In genomic region chr2:130376433-130377293, GRCh38 we compare ENCODE assay signal across 8 cellular contexts. TPM values are rescaled to one million over a fixed set of nuclear protein-coding genes. Genes with fewer than 3 reads are reported as not detected.
DNase-seq lines count a peak whose midpoint lies in the region; ATAC-seq, FAIRE-seq and TF ChIP-seq lines count a peak whose summit lies in the region.

No MANE protein-coding gene starts in this region.

- in situ Hi-C loops in ACHN (cut with HindIII; ENCODE audit: low pct_ligation_motif_present, low pct_unique_long_range_greater_than_20kb, low sequenced_read_pairs) = no loop called here

- no peaks in the 10 kb centered on the region for H3K9me3 Mint-ChIP-seq in dendritic cell treated with granulocyte-macrophage colony-stimulating factor and Interleukin-4, amounts not matched to agents 40 ng/mL and 50 ng/mL, for 4 days

- H3K4ac ChIP-seq in mesenchymal stem cell (ENCODE audit: low read depth in 1 of 2, low read length in 2 of 2) = no peak overlapping the region

- no peak overlapping the region for H2BK120ac ChIP-seq in mesenchymal stem cell (ENCODE audit: low read depth, low read length)

- DNase-seq in GM10266 (ENCODE audit: extremely low spot score) = no peak
- peak; percentile 58 for DNase-seq in GM20000 (ENCODE audit: low spot score)
- DNase-seq in RCC 7860 (ENCODE audit: low spot score) = no peak
- no peak for DNase-seq in ACHN
- no peak for DNase-seq in mesenchymal stem cell
- DNase-seq in effector memory CD4-positive, alpha-beta T cell = no peak

- no peak for FAIRE-seq in RCC 7860 (lab: Jason Lieb, UNC)

- H3K27me3 ChIP-seq in mesenchymal stem cell (ENCODE audit: control insufficient read depth in 1 of 2, insufficient read depth in 1 of 2, low read length in 2 of 2) = no peaks in the 10 kb centered on the region
- H3K27me3 ChIP-seq in effector memory CD4-positive, alpha-beta T cell (replicated peaks; ENCODE audit: control insufficient read depth, insufficient read depth, low read length, poor library complexity, severe bottlenecking) = no peaks in the 10 kb centered on the region

- peaks cover 49% of the 10 kb centered on the region for H3K79me1 ChIP-seq in mesenchymal stem cell (replicated peaks; ENCODE audit: low read length, poor library complexity, severe bottlenecking)

- H3K23ac ChIP-seq in mesenchymal stem cell (ENCODE audit: low read length in 2 of 2) = no peak overlapping the region

- TF ChIP-seq CTCF in GM10266 (IDR thresholded peaks at IDR 0.05; ENCODE audit: control insufficient read depth, insufficient read depth, low read depth, missing control alignments) (peak; percentile 12), GM20000 (IDR thresholded peaks at IDR 0.05; ENCODE audit: extremely low read depth, missing control alignments) (peak; percentile 22)

- H2AK5ac ChIP-seq in mesenchymal stem cell (ENCODE audit: low read length, severe bottlenecking) = no peak overlapping the region

- intact Hi-C loops in dendritic cell treated with granulocyte-macrophage colony-stimulating factor and Interleukin-4, amounts not matched to agents 40 ng/mL and 50 ng/mL, for 4 days (cut with micrococcal nuclease) = no loop called here

- peaks cover 83% of the 10 kb centered on the region for H3K4me1 Mint-ChIP-seq in dendritic cell treated with granulocyte-macrophage colony-stimulating factor and Interleukin-4, amounts not matched to agents 40 ng/mL and 50 ng/mL, for 4 days (ENCODE audit: low read depth)

- H4K8ac ChIP-seq in mesenchymal stem cell (ENCODE audit: low read length) = no peak overlapping the region

- no peak overlapping the region for H3K9ac ChIP-seq in mesenchymal stem cell (ENCODE audit: low read length)

- H3K27me3 Mint-ChIP-seq in dendritic cell treated with granulocyte-macrophage colony-stimulating factor and Interleukin-4, amounts not matched to agents 40 ng/mL and 50 ng/mL, for 4 days = no peaks in the 10 kb centered on the region

- H3K4me3 ChIP-seq in mesenchymal stem cell (ENCODE audit: insufficient read depth in 1 of 2, low read depth in 1 of 2, low read length in 2 of 2) = no peak overlapping the region
- no peak overlapping the region for H3K4me3 ChIP-seq in effector memory CD4-positive, alpha-beta T cell (ENCODE audit: insufficient read depth, low read depth, low read length, poor library complexity, severe bottlenecking)

- H3K27ac Mint-ChIP-seq in dendritic cell treated with granulocyte-macrophage colony-stimulating factor and Interleukin-4, amounts not matched to agents 40 ng/mL and 50 ng/mL, for 4 days = peak overlapping the region; percentile 98

- peaks cover 89% of the 10 kb centered on the region for H3K36me3 Mint-ChIP-seq in dendritic cell treated with granulocyte-macrophage colony-stimulating factor and Interleukin-4, amounts not matched to agents 40 ng/mL and 50 ng/mL, for 4 days (ENCODE audit: low read depth)

- no peak overlapping the region for H2AFZ ChIP-seq in mesenchymal stem cell (ENCODE audit: low read depth, low read length)

- H2BK15ac ChIP-seq in mesenchymal stem cell (ENCODE audit: low read depth, poor library complexity, severe bottlenecking) = no peak overlapping the region

- WGBS in mesenchymal stem cell = 90% methylated on average over 7 of the region's 11 CpGs

- H3K9me3 ChIP-seq in mesenchymal stem cell (ENCODE audit: control insufficient read depth, low read length) = no peaks in the 10 kb centered on the region
- H3K9me3 ChIP-seq in effector memory CD4-positive, alpha-beta T cell (ENCODE audit: control insufficient read depth, low read length) = no peaks in the 10 kb centered on the region

- no peak overlapping the region for H3K18ac ChIP-seq in mesenchymal stem cell (ENCODE audit: low read depth in 1 of 2, low read length in 2 of 2)

- no peak overlapping the region for H2BK12ac ChIP-seq in mesenchymal stem cell (ENCODE audit: low read length in 2 of 2)

- H3K4me1 ChIP-seq in mesenchymal stem cell (ENCODE audit: control insufficient read depth, insufficient read depth, low read depth, low read length) = peaks cover 19% of the 10 kb centered on the region
- peaks cover 22% of the 10 kb centered on the region for H3K4me1 ChIP-seq in effector memory CD4-positive, alpha-beta T cell (ENCODE audit: control insufficient read depth, insufficient read depth, low read length, poor library complexity, severe bottlenecking)

- H2BK5ac ChIP-seq in mesenchymal stem cell (ENCODE audit: low read depth, low read length, poor library complexity, severe bottlenecking) = no peak overlapping the region

- no peak overlapping the region for H4K91ac ChIP-seq in mesenchymal stem cell (ENCODE audit: low read length)

- H3K4me2 ChIP-seq in mesenchymal stem cell (ENCODE audit: low read length, poor library complexity, severe bottlenecking) = no peak overlapping the region

- ATAC-seq in HG03432 (IDR thresholded peaks at IDR 0.05; ENCODE audit: unreplicated experiment) = peak; percentile 58

- H3K14ac ChIP-seq in mesenchymal stem cell (ENCODE audit: low read length in 2 of 2) = no peak overlapping the region

- H3K36me3 ChIP-seq in mesenchymal stem cell (ENCODE audit: control insufficient read depth in 1 of 2, insufficient read depth in 2 of 2, low read depth in 1 of 2, low read length in 2 of 2) = peaks cover 24 to 28% of the 10 kb centered on the region in 2 experiments
- H3K36me3 ChIP-seq in effector memory CD4-positive, alpha-beta T cell (ENCODE audit: control insufficient read depth, insufficient read depth, low read length) = peaks cover 6% of the 10 kb centered on the region

- H3K4me3 Mint-ChIP-seq in dendritic cell treated with granulocyte-macrophage colony-stimulating factor and Interleukin-4, amounts not matched to agents 40 ng/mL and 50 ng/mL, for 4 days = no peak overlapping the region

- H3K27ac ChIP-seq in mesenchymal stem cell (ENCODE audit: low read length, poor library complexity, severe bottlenecking) = no peak overlapping the region
- no peak overlapping the region for H3K27ac ChIP-seq in effector memory CD4-positive, alpha-beta T cell (ENCODE audit: insufficient read depth, low read length, poor library complexity, severe bottlenecking)

RNA-seq across cellular contexts. Expression of gene PTPN18, which starts 20.8 kb away (rescaled TPM):
- 17.3 TPM for polyA plus RNA-seq in mesenchymal stem cell (2013, experiment 1 of 2)
- polyA plus RNA-seq in mesenchymal stem cell (2013, experiment 2 of 2) = 17.3 TPM

RNA-seq across cellular contexts. Expression of gene IMP4, which starts 34.0 kb away (rescaled TPM):
- polyA plus RNA-seq in mesenchymal stem cell (2013, experiment 1 of 2) = 65.5 TPM
- 61.8 TPM for polyA plus RNA-seq in mesenchymal stem cell (2013, experiment 2 of 2)
